1 cellular context compared by ENCODE assay signal in the genomic region with DNA sequence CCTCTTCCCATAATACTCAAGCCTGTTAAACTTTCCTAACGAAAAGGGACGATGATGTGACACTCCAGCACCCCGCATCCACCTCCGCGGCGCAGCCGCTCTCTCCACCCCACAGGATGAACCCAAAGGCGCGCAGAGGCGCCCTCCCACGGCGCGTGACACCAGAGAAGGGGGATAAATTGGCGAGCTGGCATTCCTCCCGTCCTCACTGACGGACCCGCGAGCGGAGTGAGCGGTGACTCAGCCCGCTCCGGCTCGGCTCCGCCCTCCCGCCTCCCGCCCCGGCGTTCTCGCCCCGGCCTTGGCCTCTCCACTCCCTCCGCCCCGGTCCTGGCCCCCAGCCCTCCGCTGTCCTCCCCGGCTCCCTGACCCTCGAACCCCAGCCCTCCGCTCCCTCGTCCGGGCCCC.
TF ChIP-seq lines count a peak whose summit lies in the region.

No MANE protein-coding gene starts in this region.

TF ChIP-seq in GM23338, 12 proteins besides CTCF, POLR2A, EP300 and RAD21 (continued from another document):
- TF ChIP-seq, protein P1, sequence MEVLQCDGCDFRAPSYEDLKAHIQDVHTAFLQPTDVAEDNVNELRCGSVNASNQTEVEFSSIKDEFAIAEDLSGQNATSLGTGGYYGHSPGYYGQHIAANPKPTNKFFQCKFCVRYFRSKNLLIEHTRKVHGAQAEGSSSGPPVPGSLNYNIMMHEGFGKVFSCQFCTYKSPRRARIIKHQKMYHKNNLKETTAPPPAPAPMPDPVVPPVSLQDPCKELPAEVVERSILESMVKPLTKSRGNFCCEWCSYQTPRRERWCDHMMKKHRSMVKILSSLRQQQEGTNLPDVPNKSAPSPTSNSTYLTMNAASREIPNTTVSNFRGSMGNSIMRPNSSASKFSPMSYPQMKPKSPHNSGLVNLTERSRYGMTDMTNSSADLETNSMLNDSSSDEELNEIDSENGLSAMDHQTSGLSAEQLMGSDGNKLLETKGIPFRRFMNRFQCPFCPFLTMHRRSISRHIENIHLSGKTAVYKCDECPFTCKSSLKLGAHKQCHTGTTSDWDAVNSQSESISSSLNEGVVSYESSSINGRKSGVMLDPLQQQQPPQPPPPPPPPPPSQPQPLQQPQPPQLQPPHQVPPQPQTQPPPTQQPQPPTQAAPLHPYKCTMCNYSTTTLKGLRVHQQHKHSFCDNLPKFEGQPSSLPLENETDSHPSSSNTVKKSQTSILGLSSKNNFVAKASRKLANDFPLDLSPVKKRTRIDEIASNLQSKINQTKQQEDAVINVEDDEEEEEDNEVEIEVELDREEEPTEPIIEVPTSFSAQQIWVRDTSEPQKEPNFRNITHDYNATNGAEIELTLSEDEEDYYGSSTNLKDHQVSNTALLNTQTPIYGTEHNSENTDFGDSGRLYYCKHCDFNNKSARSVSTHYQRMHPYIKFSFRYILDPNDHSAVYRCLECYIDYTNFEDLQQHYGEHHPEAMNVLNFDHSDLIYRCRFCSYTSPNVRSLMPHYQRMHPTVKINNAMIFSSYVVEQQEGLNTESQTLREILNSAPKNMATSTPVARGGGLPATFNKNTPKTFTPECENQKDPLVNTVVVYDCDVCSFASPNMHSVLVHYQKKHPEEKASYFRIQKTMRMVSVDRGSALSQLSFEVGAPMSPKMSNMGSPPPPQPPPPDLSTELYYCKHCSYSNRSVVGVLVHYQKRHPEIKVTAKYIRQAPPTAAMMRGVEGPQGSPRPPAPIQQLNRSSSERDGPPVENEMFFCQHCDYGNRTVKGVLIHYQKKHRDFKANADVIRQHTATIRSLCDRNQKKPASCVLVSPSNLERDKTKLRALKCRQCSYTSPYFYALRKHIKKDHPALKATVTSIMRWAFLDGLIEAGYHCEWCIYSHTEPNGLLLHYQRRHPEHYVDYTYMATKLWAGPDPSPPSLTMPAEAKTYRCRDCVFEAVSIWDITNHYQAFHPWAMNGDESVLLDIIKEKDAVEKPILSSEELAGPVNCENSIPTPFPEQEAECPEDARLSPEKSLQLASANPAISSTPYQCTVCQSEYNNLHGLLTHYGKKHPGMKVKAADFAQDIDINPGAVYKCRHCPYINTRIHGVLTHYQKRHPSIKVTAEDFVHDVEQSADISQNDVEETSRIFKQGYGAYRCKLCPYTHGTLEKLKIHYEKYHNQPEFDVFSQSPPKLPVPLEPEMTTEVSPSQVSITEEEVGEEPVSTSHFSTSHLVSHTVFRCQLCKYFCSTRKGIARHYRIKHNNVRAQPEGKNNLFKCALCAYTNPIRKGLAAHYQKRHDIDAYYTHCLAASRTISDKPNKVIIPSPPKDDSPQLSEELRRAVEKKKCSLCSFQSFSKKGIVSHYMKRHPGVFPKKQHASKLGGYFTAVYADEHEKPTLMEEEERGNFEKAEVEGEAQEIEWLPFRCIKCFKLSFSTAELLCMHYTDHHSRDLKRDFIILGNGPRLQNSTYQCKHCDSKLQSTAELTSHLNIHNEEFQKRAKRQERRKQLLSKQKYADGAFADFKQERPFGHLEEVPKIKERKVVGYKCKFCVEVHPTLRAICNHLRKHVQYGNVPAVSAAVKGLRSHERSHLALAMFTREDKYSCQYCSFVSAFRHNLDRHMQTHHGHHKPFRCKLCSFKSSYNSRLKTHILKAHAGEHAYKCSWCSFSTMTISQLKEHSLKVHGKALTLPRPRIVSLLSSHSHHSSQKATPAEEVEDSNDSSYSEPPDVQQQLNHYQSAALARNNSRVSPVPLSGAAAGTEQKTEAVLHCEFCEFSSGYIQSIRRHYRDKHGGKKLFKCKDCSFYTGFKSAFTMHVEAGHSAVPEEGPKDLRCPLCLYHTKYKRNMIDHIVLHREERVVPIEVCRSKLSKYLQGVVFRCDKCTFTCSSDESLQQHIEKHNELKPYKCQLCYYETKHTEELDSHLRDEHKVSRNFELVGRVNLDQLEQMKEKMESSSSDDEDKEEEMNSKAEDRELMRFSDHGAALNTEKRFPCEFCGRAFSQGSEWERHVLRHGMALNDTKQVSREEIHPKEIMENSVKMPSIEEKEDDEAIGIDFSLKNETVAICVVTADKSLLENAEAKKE (CRISPR knock-in tag; IDR thresholded peaks at IDR 0.05) = no peak
- TF ChIP-seq EZH2phosphoT487 (IDR thresholded peaks at IDR 0.05; ENCODE audit: unreplicated experiment) (no peak), CREB1 (CRISPR knock-in tag; IDR thresholded peaks at IDR 0.05; ENCODE audit: low read depth) (no peak), STAT1 (IDR thresholded peaks at IDR 0.05; ENCODE audit: unreplicated experiment) (no peak)
